28 cellular contexts compared by ENCODE assay signal in the genomic region with DNA sequence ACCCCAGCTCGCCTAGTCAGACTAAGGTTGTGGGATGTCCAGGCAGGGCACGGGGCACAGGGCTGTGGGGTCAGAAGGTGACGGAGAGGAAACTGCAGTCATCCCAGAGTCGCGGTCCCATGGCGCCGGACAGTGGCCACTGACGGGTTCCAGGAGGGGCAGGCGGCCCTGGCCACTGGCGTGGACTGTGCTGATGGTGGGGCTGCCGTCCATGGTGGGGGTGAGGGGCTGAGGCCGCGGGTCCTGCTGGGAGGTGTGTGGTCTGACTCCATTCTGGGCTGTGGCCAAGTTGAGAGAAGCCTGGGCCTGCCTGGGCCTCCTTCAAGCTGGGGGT.
"Had no signal": no experiment of that assay in that cellular context is flagged by ENCODE, and none has a peak within 500 bp of the region (broad histone marks: within the 10 kb centered on the region; RNA-seq: fewer than 3 reads in every experiment).

No MANE protein-coding gene starts in this region.

- H3K27me3 ChIP-seq: ascending aorta, cardiac muscle cell, MG63, SJSA1 had no signal

- H3K9ac ChIP-seq: SK-N-SH had no signal

- H3K4me3 ChIP-seq: ascending aorta, cardiac muscle cell, K562, MG63, SJSA1 had no signal

- H3K9me3 ChIP-seq: ascending aorta, MG63, SJSA1, SK-N-SH had no signal

- DNase-seq: activated CD4-positive, alpha-beta T cell treated with anti-CD3 and anti-CD28 coated beads, Interleukin-2, amount 10 ng/mL, durations not matched to agents 24 days and 14 days; activated CD4-positive, alpha-beta T cell treated with anti-CD3 and anti-CD28 coated beads, Interleukin-2, amount 50 U/mL, for 4 hours; activated CD8-positive, alpha-beta T cell treated with anti-CD3 and anti-CD28 coated beads for 36 hours; activated gamma-delta T cell; activated naive CD4-positive, alpha-beta T cell treated with Interleukin-2 at 50 U/mL for 16 hours; activated naive CD8-positive, alpha-beta T cell treated with anti-CD3 and anti-CD28 coated beads, Interleukin-2, amount 10 ng/mL, durations not matched to agents 7 days and 5 days; activated T-cell treated with anti-CD3 and anti-CD28 coated beads, Interleukin-2, amount 50 U/mL, for 24 hours; amygdala; Kasumi-1; MG63; MV-4-11; NCI-H1092; NCI-H146; NCI-H187; NCI-H2029 treated with DMSO at 0.1 percent for 48 hours; NCI-H2107; NCI-H2171 treated with DMSO at 0.1 percent for 48 hours; NCI-H2227 treated with DMSO at 0.1 percent for 48 hours; NCI-H446 treated with DMSO at 0.1 percent for 48 hours; NCI-H524; NK-92 treated with Interleukin-12 subunit alpha and Interleukin-12 subunit beta, amount 100 ng/mL, for 24 hours; SHP77 treated with DMSO at 0.1 percent for 48 hours; SK-N-SH had no signal

- ATAC-seq: K562, Panc1 had no signal

- H3K4me1 ChIP-seq: ascending aorta, SJSA1 had no signal

- H3K4me2 ChIP-seq: SK-N-SH had no signal

- H3K27ac ChIP-seq: ascending aorta, cardiac muscle cell, SJSA1 had no signal
